28 cellular contexts compared by ENCODE assay signal in the genomic region with DNA sequence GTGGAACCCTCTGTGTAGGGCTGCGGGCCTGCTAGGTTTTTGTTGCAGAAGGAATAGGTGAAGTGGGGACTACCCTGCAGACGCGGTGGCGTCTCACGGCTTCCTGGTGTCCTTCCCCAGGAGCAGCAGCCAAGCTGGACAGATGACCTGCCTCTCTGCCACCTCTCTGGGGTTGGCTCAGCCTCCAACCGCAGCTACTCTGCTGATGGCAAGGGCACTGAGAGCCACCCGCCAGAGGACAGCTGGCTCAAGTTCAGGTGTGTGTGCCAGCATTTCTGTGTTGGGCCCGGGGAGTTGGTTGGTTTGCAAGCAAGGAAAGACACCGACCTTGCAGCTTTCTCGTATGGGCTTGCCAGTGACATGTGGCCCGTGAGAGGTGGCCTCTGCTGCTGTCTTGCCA. TPM values are rescaled to one million over a fixed set of nuclear protein-coding genes. Genes with fewer than 3 reads are reported as not detected.
DNase-seq lines count a peak whose midpoint lies in the region; ATAC-seq, FAIRE-seq and TF ChIP-seq lines count a peak whose summit lies in the region.
"Had no signal": no experiment of that assay in that cellular context is flagged by ENCODE, and none has a peak within 500 bp of the region (broad histone marks: within the 10 kb centered on the region; RNA-seq: fewer than 3 reads in every experiment).

No MANE protein-coding gene starts in this region.

- H3K9ac ChIP-seq in HepG2 (ENCODE audit: insufficient read depth, low read depth, low read length) (no peak overlapping the region), mammary epithelial cell (ENCODE audit: insufficient read depth, low read length) (no peak overlapping the region)

- H2AFZ ChIP-seq in HepG2 (ENCODE audit: low read length) (no peak overlapping the region), mammary epithelial cell (ENCODE audit: low read depth, low read length) (no peak overlapping the region)

- no peak overlapping the region for H3K27ac ChIP-seq in right lobe of liver
- no peak overlapping the region for H3K27ac ChIP-seq in HepG2 (ENCODE audit: extremely low read length, insufficient read depth, low read length)
- no peak overlapping the region for H3K27ac ChIP-seq in thyroid gland
- no peak overlapping the region for H3K27ac ChIP-seq in mammary epithelial cell (ENCODE audit: insufficient read depth, low read depth, low read length)
- H3K27ac ChIP-seq: ovary, Peyer's patch, transverse colon had no signal

- H3K4me1 ChIP-seq in right lobe of liver (peaks cover 0 to 19% (median 7%) of the 10 kb centered on the region in 4 donors), HepG2 (ENCODE audit: insufficient read depth, low read length) (no peaks in the 10 kb centered on the region), thyroid gland (peaks cover 0 to 11% of the 10 kb centered on the region in 2 donors), mammary epithelial cell (ENCODE audit: insufficient read depth, low read length) (no peaks in the 10 kb centered on the region)

- H3K79me2 ChIP-seq in HepG2 (ENCODE audit: insufficient read depth, low read length) (no peaks in the 10 kb centered on the region), mammary epithelial cell (ENCODE audit: insufficient read depth, low read length) (peaks cover 2% of the 10 kb centered on the region)

- peaks cover 0 to 35% (median 8%) of the 10 kb centered on the region in 4 donors for H3K36me3 ChIP-seq in right lobe of liver
- peaks cover 16 to 40% of the 10 kb centered on the region in 2 experiments for H3K36me3 ChIP-seq in HepG2 (replicated peaks in 1 of 2; ENCODE audit: control insufficient read depth in 1 of 2, insufficient read depth in 2 of 2, low read length in 2 of 2)
- peaks cover 23 to 39% of the 10 kb centered on the region in 2 donors for H3K36me3 ChIP-seq in thyroid gland
- peaks cover 2% of the 10 kb centered on the region for H3K36me3 ChIP-seq in mammary epithelial cell (ENCODE audit: insufficient read depth, low read length)
- H3K36me3 ChIP-seq: ovary had no signal

- BruUV-seq in HepG2 (replicated peaks; lab: Mats Ljungman, UMichigan) (no TSS peak), mammary epithelial cell (replicated peaks; lab: Mats Ljungman, UMichigan) (no TSS peak)

- no peak overlapping the region for H3K4me2 ChIP-seq in HepG2 (ENCODE audit: low read depth, low read length)
- H3K4me2 ChIP-seq in mammary epithelial cell (ENCODE audit: insufficient read depth, low read depth, low read length): no peak overlapping the region

- peak overlapping the region in 1 of 3 donors; percentile 74 for H3K4me3 Mint-ChIP-seq in T-cell
- H3K4me3 Mint-ChIP-seq: activated B cell treated with CpG ODN at 0.5 μM for 24 hours; brain; dendritic cell treated with granulocyte-macrophage colony-stimulating factor and Interleukin-4, amounts not matched to agents 40 ng/mL and 50 ng/mL, for 4 days; stimulated activated naive CD8-positive, alpha-beta T cell treated with anti-CD3 and anti-CD28 coated beads, Interleukin-15, Interleukin-2, amounts not matched to agents 100 ng/mL and 50 ng/mL, for 24 hours had no signal

- H4K20me1 ChIP-seq in HepG2 (ENCODE audit: insufficient read depth, low read length): no peaks in the 10 kb centered on the region
- no peaks in the 10 kb centered on the region for H4K20me1 ChIP-seq in mammary epithelial cell (ENCODE audit: insufficient read depth, low read length)

- TF ChIP-seq POLR2A in right lobe of liver (IDR thresholded peaks at IDR 0.05) (no peak), HepG2 (IDR thresholded peaks at IDR 0.05; ENCODE audit: insufficient read depth in 1 of 2, low read depth in 2 of 2, low read length in 2 of 2) (no peak), thyroid gland (IDR thresholded peaks at IDR 0.05) (no peak)

- TF ChIP-seq CTCF in right lobe of liver (IDR thresholded peaks at IDR 0.05): no peak
- no peak for TF ChIP-seq CTCF in HepG2 (CRISPR knock-in tag; IDR thresholded peaks at IDR 0.05)
- TF ChIP-seq CTCF in thyroid gland (IDR thresholded peaks at IDR 0.05): no peak
- no peak for TF ChIP-seq CTCF in mammary epithelial cell (conservative IDR thresholded peaks at IDR 0.05 in 1 of 2, IDR thresholded peaks at IDR 0.05 in 1 of 2; ENCODE audit: extremely low read depth in 1 of 2, insufficient read depth in 1 of 2, low read depth in 1 of 2, low read length in 2 of 2)
- no peak for TF ChIP-seq CTCF in GM20000 (IDR thresholded peaks at IDR 0.05; ENCODE audit: extremely low read depth, missing control alignments)

- POLR2A ChIA-PET in HepG2 (lab: Yijun Ruan, JAX): no interaction called here
- POLR2A ChIA-PET in T-cell (lab: Charles Lee): no interaction called here

- CTCF ChIA-PET in HepG2 (lab: Yijun Ruan, JAX; ENCODE audit: low intra/inter-chr PET ratio, low total read pairs) (no interaction called here), T-cell (lab: Charles Lee) (no interaction called here), mammary epithelial cell (lab: Charles Lee; ENCODE audit: low non-redundant PET) (no interaction called here)

- peaks cover 27% of the 10 kb centered on the region for H3K36me3 Mint-ChIP-seq in T-cell

- dilution Hi-C loops in mammary epithelial cell (cut with HindIII; ENCODE audit: low sequenced_read_pairs): no loop called here

- no peaks in the 10 kb centered on the region for H3K27me3 ChIP-seq in right lobe of liver
- H3K27me3 ChIP-seq in HepG2 (ENCODE audit: control insufficient read depth in 1 of 2, insufficient read depth in 2 of 2, low read length in 2 of 2): no peaks in the 10 kb centered on the region
- no peaks in the 10 kb centered on the region for H3K27me3 ChIP-seq in thyroid gland
- H3K27me3 ChIP-seq in mammary epithelial cell (ENCODE audit: insufficient read depth, low read length): no peaks in the 10 kb centered on the region
- H3K27me3 ChIP-seq: ovary, Peyer's patch, transverse colon had no signal

- FAIRE-seq in HepG2 (lab: Jason Lieb, UNC): no peak

- H3K27ac Mint-ChIP-seq in T-cell: peak overlapping the region in 1 of 2 donors; percentile 85
- H3K27ac Mint-ChIP-seq: activated B cell treated with CpG ODN at 0.5 μM for 24 hours; dendritic cell treated with granulocyte-macrophage colony-stimulating factor and Interleukin-4, amounts not matched to agents 40 ng/mL and 50 ng/mL, for 4 days; naive B cell had no signal

- no peak overlapping the region for H3K4me3 ChIP-seq in right lobe of liver
- H3K4me3 ChIP-seq in HepG2 (replicated peaks in 1 of 3; ENCODE audit: insufficient read depth in 1 of 3, low read depth in 2 of 3, low read length in 3 of 3): no peak overlapping the region
- no peak overlapping the region for H3K4me3 ChIP-seq in thyroid gland (replicated peaks in 1 of 3)
- H3K4me3 ChIP-seq in mammary epithelial cell (replicated peaks in 1 of 3; ENCODE audit: insufficient read depth in 1 of 3, low read depth in 2 of 3, low read length in 3 of 3): no peak overlapping the region
- H3K4me3 ChIP-seq: ovary, Peyer's patch, transverse colon had no signal

- peaks cover 59 to 63% (median 60%) of the 10 kb centered on the region in 3 donors for H3K4me1 Mint-ChIP-seq in T-cell

- no peaks in the 10 kb centered on the region for H3K9me3 Mint-ChIP-seq in T-cell
- H3K9me3 Mint-ChIP-seq: activated B cell treated with CpG ODN at 0.5 μM for 24 hours; activated naive CD8-positive, alpha-beta T cell treated with anti-CD3 and anti-CD28 coated beads, Interleukin-2, amount 10 ng/mL, durations not matched to agents 7 days and 5 days; brain; dendritic cell treated with granulocyte-macrophage colony-stimulating factor and Interleukin-4, amounts not matched to agents 40 ng/mL and 50 ng/mL, for 4 days; naive B cell; stimulated activated naive CD8-positive, alpha-beta T cell treated with anti-CD3 and anti-CD28 coated beads, Interleukin-15, Interleukin-2, amounts not matched to agents 100 ng/mL and 50 ng/mL, for 24 hours had no signal

- intact Hi-C loops in right lobe of liver (cut with DNase I): no loop called here
- intact Hi-C loops in HepG2 (cut with micrococcal nuclease; ENCODE audit: unreplicated experiment): no loop called here
- intact Hi-C loops in left colon (cut with DNase I, micrococcal nuclease): no loop called here
- intact Hi-C loops in thyroid gland (cut with DNase I): no loop called here
- intact Hi-C loops in mammary epithelial cell (cut with micrococcal nuclease): no loop called here

- DNase-seq in right lobe of liver: peak; percentile 61 to 83 (median 82)
- no peak for DNase-seq in HepG2 (ENCODE audit: low spot score)
- peak; percentile 84 for DNase-seq in cerebellar cortex (ENCODE audit: low spot score)
- DNase-seq in left colon: no peak
- peak; percentile 50 to 72 for DNase-seq in thyroid gland
- DNase-seq in T-cell: no peak
- no peak for DNase-seq in mammary epithelial cell
- no peak for DNase-seq in GM20000 (ENCODE audit: low spot score)
- DNase-seq: activated B cell treated with CpG ODN at 0.5 μM for 24 hours; activated naive CD8-positive, alpha-beta T cell treated with anti-CD3 and anti-CD28 coated beads, Interleukin-2, amount 10 ng/mL, durations not matched to agents 7 days and 5 days; activated T-cell treated with anti-CD3 and anti-CD28 coated beads, Interleukin-2, amount 50 U/mL, for 48 hours; DMS53; GOT3; KG1; MV-4-11; naive B cell; NCI-H1694 treated with DMSO at 0.1 percent for 48 hours; NCI-H446 treated with DMSO at 0.1 percent for 48 hours; NK-92 treated with Interleukin-12 subunit alpha and Interleukin-12 subunit beta, amount 100 ng/mL, for 24 hours; ovary; Peyer's patch; stimulated activated CD4-positive, alpha-beta T cell treated with anti-CD3 and anti-CD28 coated beads, Interleukin-2, amount 100 ng/mL, for 48 hours; T-helper 9 cell; transverse colon had no signal

- TF ChIP-seq EP300 in HepG2 (IDR thresholded peaks at IDR 0.05; ENCODE audit: low read depth in 2 of 2, low read length in 2 of 2) (no peak), HepG2 (CRISPR knock-in tag; IDR thresholded peaks at IDR 0.05; ENCODE audit: borderline replicate concordance) (no peak)

- ATAC-seq in right lobe of liver: peak; percentile 84 to 95 (median 86)
- ATAC-seq in HepG2: no peak
- ATAC-seq in left colon: peak; percentile 23
- no peak for ATAC-seq in T-cell (replicated peaks in 1 of 4)

- 42% methylated on average over 8 of the region's 11 CpGs for WGBS in right lobe of liver (ENCODE audit: insufficient coverage, low coverage, low lambda C conversion rate, missing lambda C conversion rate)
- 100% methylated on average over 3 of the region's 11 CpGs for WGBS in HepG2 (ENCODE audit: low lambda C conversion rate)
- 32 to 37% methylated on average over 7 to 11 of the region's 11 CpGs for WGBS in thyroid gland, 2 donors
- 79% methylated on average over 11 of the region's 11 CpGs for WGBS in mammary epithelial cell (ENCODE audit: low coverage, missing lambda C conversion rate)

- H3K27me3 Mint-ChIP-seq in T-cell: no peaks in the 10 kb centered on the region
- H3K27me3 Mint-ChIP-seq: activated B cell treated with CpG ODN at 0.5 μM for 24 hours; activated naive CD8-positive, alpha-beta T cell treated with anti-CD3 and anti-CD28 coated beads, Interleukin-2, amount 10 ng/mL, durations not matched to agents 7 days and 5 days; dendritic cell treated with granulocyte-macrophage colony-stimulating factor and Interleukin-4, amounts not matched to agents 40 ng/mL and 50 ng/mL, for 4 days; naive B cell; stimulated activated naive CD8-positive, alpha-beta T cell treated with anti-CD3 and anti-CD28 coated beads, Interleukin-15, Interleukin-2, amounts not matched to agents 100 ng/mL and 50 ng/mL, for 24 hours had no signal

- H3K9me3 ChIP-seq in right lobe of liver (no peaks in the 10 kb centered on the region), HepG2 (ENCODE audit: low read length) (no peaks in the 10 kb centered on the region), thyroid gland (no peaks in the 10 kb centered on the region), mammary epithelial cell (replicated peaks; ENCODE audit: insufficient read depth, low read length) (no peaks in the 10 kb centered on the region)
- H3K9me3 ChIP-seq: ovary, Peyer's patch, transverse colon had no signal

- in situ Hi-C loops in HepG2 (cut with HindIII; ENCODE audit: extremely low pct_ligation_motif_present, low pct_unique_long_range_greater_than_20kb) (no loop called here), mammary epithelial cell (cut with MboI; ENCODE audit: low sequenced_read_pairs in 2 of 2) (no loop called here)

- TF ChIP-seq RAD21 in HepG2 (CRISPR knock-in tag; IDR thresholded peaks at IDR 0.05): no peak

RNA-seq across cellular contexts. Expression of a gene that starts 15.3 kb away (rescaled TPM):
- total RNA-seq in right lobe of liver (10 to 100 TPM in 4 of 6 experiments, 1 to 10 TPM in 2; 8.9 to 17.0 (median 11.1) TPM), HepG2 (2016; rRNA removed; fragmentation: Illumina TruSeq; extraction: Trizol) (12.8 and 14.3 TPM in 2 replicates), left colon (10 to 100 TPM; 19.4 to 20.3 TPM), thyroid gland (10 to 100 TPM; 19.2 to 32.0 (median 21.9) TPM), T-cell (10 to 100 TPM; 24.1 to 46.7 (median 44.0) TPM), mammary epithelial cell (10 to 100 TPM; 14.7 to 17.8 TPM)
- total RNA-seq in HepG2 (2016; cell fraction: cytosol; rRNA removed; fragmentation: Illumina TruSeq; extraction: Trizol; ENCODE audit: low read depth): 2.3 and 2.9 TPM in 2 replicates
- total RNA-seq in HepG2 (2016; cell fraction: insoluble cytoplasmic fraction; rRNA removed; fragmentation: Illumina TruSeq; extraction: Trizol): 11.6 and 13.1 TPM in 2 replicates
- 4.8 and 4.9 TPM in 2 replicates for total RNA-seq in HepG2 (2016; cell fraction: membrane; rRNA removed; fragmentation: Illumina TruSeq; extraction: Trizol)
- total RNA-seq in HepG2 (2016; cell fraction: nucleus; rRNA removed; fragmentation: Illumina TruSeq; extraction: Trizol): 11.8 and 13.5 TPM in 2 replicates
- polyA plus RNA-seq in HepG2 (2011; rRNA removed) (15.9 and 22.2 TPM in 2 replicates), mammary epithelial cell (16.0 TPM)
- 11.2 and 19.2 TPM in 2 replicates for polyA plus RNA-seq in HepG2 (2011; cell fraction: cytosol; rRNA removed)
- 47.3 and 47.9 TPM in 2 replicates for polyA plus RNA-seq in HepG2 (2011; cell fraction: nucleus; rRNA removed)
- 12.7 and 15.0 TPM in 2 replicates for polyA plus RNA-seq in HepG2 (2012)
- polyA plus RNA-seq in HepG2 (2016; cell fraction: cytosol; fragmentation: Illumina TruSeq; extraction: Trizol; ENCODE audit: low read depth): 1.2 and 1.7 TPM in 2 replicates
- polyA plus RNA-seq in HepG2 (2016; cell fraction: insoluble cytoplasmic fraction; fragmentation: Illumina TruSeq; extraction: Trizol; ENCODE audit: low read depth): 11.3 and 13.8 TPM in 2 replicates
- 3.3 and 3.4 TPM in 2 replicates for polyA plus RNA-seq in HepG2 (2016; cell fraction: membrane; fragmentation: Illumina TruSeq; extraction: Trizol; ENCODE audit: low read depth)
- 22.8 and 23.0 TPM in 2 replicates for polyA plus RNA-seq in HepG2 (2016; cell fraction: nucleus; fragmentation: Illumina TruSeq; extraction: Trizol; ENCODE audit: insufficient read depth, low read depth)
- 12.7 and 34.2 TPM in 2 replicates for polyA minus RNA-seq in HepG2 (2011; rRNA and poly(A)+ RNA removed; ENCODE audit: low replicate concordance)
- polyA minus RNA-seq in HepG2 (2011; cell fraction: cytosol; rRNA and poly(A)+ RNA removed): 9.8 and 12.7 TPM in 2 replicates
- polyA minus RNA-seq in HepG2 (2011; cell fraction: nucleus; rRNA and poly(A)+ RNA removed): 14.4 and 15.1 TPM in 2 replicates
- polyA minus RNA-seq in mammary epithelial cell: 7.5 TPM

RNA-seq across cellular contexts. Expression of a gene that starts 41.9 kb away (rescaled TPM):
- total RNA-seq in right lobe of liver (under 1 TPM in 5 of 6 experiments, not detected in 1; 0.05 to 0.38 (median 0.07) TPM), HepG2 (2016; rRNA removed; fragmentation: Illumina TruSeq; extraction: Trizol) (0.15 TPM in 1 of 2 replicates, not detected in the other), left colon (10 to 100 TPM in 1 of 2 donors, 1 to 10 TPM in 1; 5.6 to 10.7 TPM), thyroid gland (1 to 10 TPM in 2 of 4 donors, under 1 TPM in 2; 0.45 to 1.6 (median 0.90) TPM), T-cell (1 to 10 TPM in 3 of 5 donors, under 1 TPM in 2; 0.23 to 2.7 (median 1.1) TPM), mammary epithelial cell (under 1 TPM in 1 of 2 donors, not detected in 1; under 0.01 TPM)
- not detected in 2 replicates for total RNA-seq in HepG2 (2016; cell fraction: cytosol; rRNA removed; fragmentation: Illumina TruSeq; extraction: Trizol; ENCODE audit: low read depth)
- 0.02 TPM in 1 of 2 replicates, not detected in the other for total RNA-seq in HepG2 (2016; cell fraction: insoluble cytoplasmic fraction; rRNA removed; fragmentation: Illumina TruSeq; extraction: Trizol)
- total RNA-seq in HepG2 (2016; cell fraction: membrane; rRNA removed; fragmentation: Illumina TruSeq; extraction: Trizol): not detected in 2 replicates
- total RNA-seq in HepG2 (2016; cell fraction: nucleus; rRNA removed; fragmentation: Illumina TruSeq; extraction: Trizol): not detected in 2 replicates
- polyA plus RNA-seq in HepG2 (2011; rRNA removed) (0.04 and 0.11 TPM in 2 replicates), mammary epithelial cell (not detected)
- polyA plus RNA-seq in HepG2 (2011; cell fraction: cytosol; rRNA removed): 0.03 and 0.11 TPM in 2 replicates
- 0.05 and 0.13 TPM in 2 replicates for polyA plus RNA-seq in HepG2 (2011; cell fraction: nucleus; rRNA removed)
- polyA plus RNA-seq in HepG2 (2012): 0.08 and 0.09 TPM in 2 replicates
- not detected in 2 replicates for polyA plus RNA-seq in HepG2 (2016; cell fraction: cytosol; fragmentation: Illumina TruSeq; extraction: Trizol; ENCODE audit: low read depth)
- polyA plus RNA-seq in HepG2 (2016; cell fraction: insoluble cytoplasmic fraction; fragmentation: Illumina TruSeq; extraction: Trizol; ENCODE audit: low read depth): not detected in 2 replicates
- not detected in 2 replicates for polyA plus RNA-seq in HepG2 (2016; cell fraction: membrane; fragmentation: Illumina TruSeq; extraction: Trizol; ENCODE audit: low read depth)
- 0.11 TPM in 1 of 2 replicates, not detected in the other for polyA plus RNA-seq in HepG2 (2016; cell fraction: nucleus; fragmentation: Illumina TruSeq; extraction: Trizol; ENCODE audit: insufficient read depth, low read depth)
- polyA minus RNA-seq in HepG2 (2011; rRNA and poly(A)+ RNA removed; ENCODE audit: low replicate concordance): 0.10 and 0.33 TPM in 2 replicates
- 0.20 TPM in 1 of 2 replicates, not detected in the other for polyA minus RNA-seq in HepG2 (2011; cell fraction: cytosol; rRNA and poly(A)+ RNA removed)
- not detected in 2 replicates for polyA minus RNA-seq in HepG2 (2011; cell fraction: nucleus; rRNA and poly(A)+ RNA removed)
- polyA minus RNA-seq in mammary epithelial cell: not detected
- total RNA-seq: lung microvascular endothelial cell had no signal

Comparison
In these comparisons a context has a peak if more than half of its experiments do, and no peak if none do; other contexts are left out.
1. ATAC-seq: peak in right lobe of liver (4 of 4) and left colon (single experiment); none in HepG2 (single experiment) and T-cell (0 of 4).
2. DNase-seq: peak in right lobe of liver (3 of 3), cerebellar cortex (single experiment) and thyroid gland (2 of 2); none in HepG2 (single experiment), left colon (0 of 2), T-cell (0 of 34), mammary epithelial cell (single experiment) and GM20000 (single experiment).